ENCODE assay signal across 8 cellular contexts in the genomic region with DNA sequence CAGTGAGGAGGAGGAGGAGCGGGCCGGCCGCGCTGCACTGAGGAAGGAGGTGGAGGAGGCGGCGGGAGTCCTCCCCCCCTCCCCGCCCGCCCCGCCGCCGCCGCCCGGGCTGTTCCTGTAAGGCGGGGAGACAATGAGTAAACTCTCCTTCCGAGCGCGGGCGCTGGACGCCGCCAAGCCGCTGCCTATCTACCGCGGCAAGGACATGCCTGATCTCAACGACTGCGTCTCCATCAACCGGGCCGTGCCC. TPM values are rescaled to one million over a fixed set of nuclear protein-coding genes. Genes with fewer than 3 reads are reported as not detected.
DNase-seq lines count a peak whose midpoint lies in the region; ATAC-seq and TF ChIP-seq lines count a peak whose summit lies in the region.

No MANE protein-coding gene starts in this region.

- H3K9me3 Mint-ChIP-seq in activated CD4-positive, alpha-beta T cell treated with anti-CD3 and anti-CD28 coated beads, Interleukin-2, amount 10 ng/mL, durations not matched to agents 24 days and 14 days, result no peaks in the 10 kb centered on the region
- H3K9me3 Mint-ChIP-seq in activated T-helper 1 cell treated with anti-CD3 and anti-CD28 coated beads, Interleukin-12 subunit alpha, Interleukin-12 subunit beta, Interleukin-2, Interleukin-4 antibody, amounts not matched to agents 30 ng/mL and 10 ng/mL and 1 ng/mL, durations not matched to agents 14 hours and 24 hours and 36 hours, result no peaks in the 10 kb centered on the region
- H3K9me3 Mint-ChIP-seq in stimulated activated naive B cell treated with anti-CD40 and anti-IgM and Interleukin-4, amounts not matched to agents 10 μg/mL and 1 μg/mL and 100 μg/mL, for 72 hours, result no peaks in the 10 kb centered on the region

- peaks cover 14% of the 10 kb centered on the region for H3K27me3 Mint-ChIP-seq in activated CD4-positive, alpha-beta T cell treated with anti-CD3 and anti-CD28 coated beads, Interleukin-2, amount 10 ng/mL, durations not matched to agents 24 days and 14 days
- peaks cover 7% of the 10 kb centered on the region for H3K27me3 Mint-ChIP-seq in activated T-helper 1 cell treated with anti-CD3 and anti-CD28 coated beads, Interleukin-12 subunit alpha, Interleukin-12 subunit beta, Interleukin-2, Interleukin-4 antibody, amounts not matched to agents 30 ng/mL and 10 ng/mL and 1 ng/mL, durations not matched to agents 14 hours and 24 hours and 36 hours (ENCODE audit: insufficient read depth)
- H3K27me3 Mint-ChIP-seq in stimulated activated naive B cell treated with anti-CD40 and anti-IgM and Interleukin-4, amounts not matched to agents 10 μg/mL and 1 μg/mL and 100 μg/mL, for 72 hours, result no peaks in the 10 kb centered on the region

- H3K27ac Mint-ChIP-seq in activated CD4-positive, alpha-beta T cell treated with anti-CD3 and anti-CD28 coated beads, Interleukin-2, amount 10 ng/mL, durations not matched to agents 24 days and 14 days, result peak overlapping the region; percentile 98
- H3K27ac Mint-ChIP-seq in activated T-helper 1 cell treated with anti-CD3 and anti-CD28 coated beads, Interleukin-12 subunit alpha, Interleukin-12 subunit beta, Interleukin-2, Interleukin-4 antibody, amounts not matched to agents 30 ng/mL and 10 ng/mL and 1 ng/mL, durations not matched to agents 14 hours and 24 hours and 36 hours, result peak overlapping the region; percentile 96
- peak overlapping the region; percentile 99 for H3K27ac Mint-ChIP-seq in stimulated activated naive B cell treated with anti-CD40 and anti-IgM and Interleukin-4, amounts not matched to agents 10 μg/mL and 1 μg/mL and 100 μg/mL, for 72 hours

- CTCF ChIA-PET in GM10248 (lab: Yijun Ruan, JAX), result no interaction called here

- POLR2A ChIA-PET in GM10248 (lab: Yijun Ruan, JAX), result interaction anchor here (0.6 kb wide), 2 partner anchors 48 to 74 kb away, joined by 3 to 6 read pairs; no protein-coding TSS in a partner anchor

- H3K36me3 Mint-ChIP-seq in activated CD4-positive, alpha-beta T cell treated with anti-CD3 and anti-CD28 coated beads, Interleukin-2, amount 10 ng/mL, durations not matched to agents 24 days and 14 days (ENCODE audit: low read depth), result peaks cover 9% of the 10 kb centered on the region
- peaks cover 10% of the 10 kb centered on the region for H3K36me3 Mint-ChIP-seq in activated T-helper 1 cell treated with anti-CD3 and anti-CD28 coated beads, Interleukin-12 subunit alpha, Interleukin-12 subunit beta, Interleukin-2, Interleukin-4 antibody, amounts not matched to agents 30 ng/mL and 10 ng/mL and 1 ng/mL, durations not matched to agents 14 hours and 24 hours and 36 hours (ENCODE audit: low read depth)
- peaks cover 4 to 5% of the 10 kb centered on the region in 2 donors for H3K36me3 Mint-ChIP-seq in stimulated activated naive B cell treated with anti-CD40 and anti-IgM and Interleukin-4, amounts not matched to agents 10 μg/mL and 1 μg/mL and 100 μg/mL, for 72 hours

- peak; percentile 31 for ATAC-seq in HG03066 (IDR thresholded peaks at IDR 0.05; ENCODE audit: low read depth, unreplicated experiment)
- ATAC-seq in stimulated activated naive B cell treated with anti-CD40 and anti-IgM and Interleukin-4, amounts not matched to agents 10 μg/mL and 1 μg/mL and 100 μg/mL, for 72 hours (replicated peaks), result peak; percentile 48 to 54

- H3K4me1 Mint-ChIP-seq in activated CD4-positive, alpha-beta T cell treated with anti-CD3 and anti-CD28 coated beads, Interleukin-2, amount 10 ng/mL, durations not matched to agents 24 days and 14 days, result peaks cover 29% of the 10 kb centered on the region
- H3K4me1 Mint-ChIP-seq in activated T-helper 1 cell treated with anti-CD3 and anti-CD28 coated beads, Interleukin-12 subunit alpha, Interleukin-12 subunit beta, Interleukin-2, Interleukin-4 antibody, amounts not matched to agents 30 ng/mL and 10 ng/mL and 1 ng/mL, durations not matched to agents 14 hours and 24 hours and 36 hours (ENCODE audit: low read depth), result peaks cover 31% of the 10 kb centered on the region
- H3K4me1 Mint-ChIP-seq in stimulated activated naive B cell treated with anti-CD40 and anti-IgM and Interleukin-4, amounts not matched to agents 10 μg/mL and 1 μg/mL and 100 μg/mL, for 72 hours, result peaks cover 19 to 32% of the 10 kb centered on the region in 2 donors

- peak overlapping the region; percentile 86 for H3K4me3 Mint-ChIP-seq in activated CD4-positive, alpha-beta T cell treated with anti-CD3 and anti-CD28 coated beads, Interleukin-2, amount 10 ng/mL, durations not matched to agents 24 days and 14 days
- H3K4me3 Mint-ChIP-seq in activated T-helper 1 cell treated with anti-CD3 and anti-CD28 coated beads, Interleukin-12 subunit alpha, Interleukin-12 subunit beta, Interleukin-2, Interleukin-4 antibody, amounts not matched to agents 30 ng/mL and 10 ng/mL and 1 ng/mL, durations not matched to agents 14 hours and 24 hours and 36 hours, result peak overlapping the region; percentile 93
- peak overlapping the region; percentile 90 to 91 for H3K4me3 Mint-ChIP-seq in stimulated activated naive B cell treated with anti-CD40 and anti-IgM and Interleukin-4, amounts not matched to agents 10 μg/mL and 1 μg/mL and 100 μg/mL, for 72 hours

- intact Hi-C loops in activated CD4-positive, alpha-beta T cell treated with anti-CD3 and anti-CD28 coated beads, Interleukin-2, amount 10 ng/mL, durations not matched to agents 24 days and 14 days (cut with micrococcal nuclease), result loop anchor here (1.0 to 10.0 kb wide), 8 partner anchors 30 to 798 kb away; partner anchors contain the start of genes ACVR2A and ORC4
- intact Hi-C loops in activated T-helper 1 cell treated with anti-CD3 and anti-CD28 coated beads, Interleukin-12 subunit alpha, Interleukin-12 subunit beta, Interleukin-2, Interleukin-4 antibody, amounts not matched to agents 30 ng/mL and 10 ng/mL and 1 ng/mL, durations not matched to agents 14 hours and 24 hours and 36 hours (cut with micrococcal nuclease), result loop anchor here (1.0 to 10.0 kb wide), 8 partner anchors 14 to 1350 kb away; partner anchors contain the start of genes KIF5C and ORC4

- TF ChIP-seq CTCF in GM10248 (IDR thresholded peaks at IDR 0.05; ENCODE audit: control extremely low read depth, extremely low read depth, low read depth, missing control alignments), result no peak

- no peak for DNase-seq in activated CD4-positive, alpha-beta T cell treated with anti-CD3 and anti-CD28 coated beads, Interleukin-2, amount 10 ng/mL, durations not matched to agents 24 days and 14 days
- no peak for DNase-seq in activated CD4-positive, alpha-beta T cell treated with anti-CD3 and anti-CD28 coated beads for 1 hour
- no peak for DNase-seq in activated T-helper 1 cell treated with anti-CD3 and anti-CD28 coated beads, Interleukin-12 subunit alpha, Interleukin-12 subunit beta, Interleukin-2, Interleukin-4 antibody, amounts not matched to agents 30 ng/mL and 10 ng/mL and 1 ng/mL, durations not matched to agents 14 hours and 24 hours and 36 hours (ENCODE audit: low spot score)
- peak; percentile 82 to 96 for DNase-seq in hippocampal formation (lab: John Stamatoyannopoulos, UW)
- DNase-seq in stimulated activated naive B cell treated with anti-CD40 and anti-IgM and Interleukin-4, amounts not matched to agents 10 μg/mL and 1 μg/mL and 100 μg/mL, for 72 hours, result no peak
- DNase-seq in GM10248 (ENCODE audit: extremely low spot score), result no peak
- no peak for DNase-seq in NCI-H1436 treated with DMSO at 0.1 percent for 48 hours (lab: John Stamatoyannopoulos, UW)

RNA-seq across cellular contexts. Expression of gene EPC2, which starts 0.3 kb away (rescaled TPM):
- 25.4 and 30.6 TPM in 2 replicates for total RNA-seq in activated CD4-positive, alpha-beta T cell treated with anti-CD3 and anti-CD28 coated beads, Interleukin-2, amount 10 ng/mL, durations not matched to agents 24 days and 14 days
- 36.2 and 36.9 TPM in 2 replicates for total RNA-seq in activated T-helper 1 cell treated with anti-CD3 and anti-CD28 coated beads, Interleukin-12 subunit alpha, Interleukin-12 subunit beta, Interleukin-2, Interleukin-4 antibody, amounts not matched to agents 30 ng/mL and 10 ng/mL and 1 ng/mL, durations not matched to agents 14 hours and 24 hours and 36 hours

Comparison
In these comparisons a context has a peak if more than half of its experiments do, and no peak if none do; other contexts are left out.
1. DNase-seq: peak in hippocampal formation (2 of 2); none in activated CD4-positive, alpha-beta T cell treated with anti-CD3 and anti-CD28 coated beads, Interleukin-2, amount 10 ng/mL, durations not matched to agents 24 days and 14 days (single experiment), activated CD4-positive, alpha-beta T cell treated with anti-CD3 and anti-CD28 coated beads for 1 hour (single experiment), activated T-helper 1 cell treated with anti-CD3 and anti-CD28 coated beads, Interleukin-12 subunit alpha, Interleukin-12 subunit beta, Interleukin-2, Interleukin-4 antibody, amounts not matched to agents 30 ng/mL and 10 ng/mL and 1 ng/mL, durations not matched to agents 14 hours and 24 hours and 36 hours (single experiment), stimulated activated naive B cell treated with anti-CD40 and anti-IgM and Interleukin-4, amounts not matched to agents 10 μg/mL and 1 μg/mL and 100 μg/mL, for 72 hours (single experiment), GM10248 (single experiment) and NCI-H1436 treated with DMSO at 0.1 percent for 48 hours (single experiment).
2. Peak in every context shown above with its lines, with median percentiles within 50 percentile points of each other: H3K27ac Mint-ChIP-seq and H3K4me3 Mint-ChIP-seq.